16 cellular contexts compared by ENCODE assay signal in the genomic region with DNA sequence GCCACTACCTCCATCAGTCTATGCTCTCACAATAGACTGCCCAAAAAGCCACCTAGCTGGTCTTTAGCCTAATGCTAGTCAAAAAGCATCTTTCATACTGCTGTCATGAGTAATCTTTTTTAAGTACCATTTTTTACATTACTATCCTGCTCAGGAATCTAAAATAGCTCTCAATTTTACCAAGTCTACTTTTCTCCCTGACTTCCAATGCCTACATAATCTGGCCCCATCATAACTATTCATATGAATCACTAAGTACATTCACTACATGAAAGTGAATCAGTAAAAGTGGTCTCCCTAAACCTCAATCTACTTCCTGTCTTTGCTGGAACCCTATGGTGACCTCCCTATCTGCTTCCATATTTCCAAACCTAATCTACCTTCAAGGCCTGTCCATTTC.
DNase-seq lines count a peak whose midpoint lies in the region; ATAC-seq and TF ChIP-seq lines count a peak whose summit lies in the region.
"Had no signal": no experiment of that assay in that cellular context is flagged by ENCODE, and none has a peak within 500 bp of the region (broad histone marks: within the 10 kb centered on the region; RNA-seq: fewer than 3 reads in every experiment).

No MANE protein-coding gene starts in this region.

- no peak overlapping the region for H4K91ac ChIP-seq in mesenchymal stem cell (ENCODE audit: low read length)

- TF ChIP-seq CTCF in HEK293 (tag by site-specific recombination; IDR thresholded peaks at IDR 0.05), result no peak

- H2BK12ac ChIP-seq in mesenchymal stem cell (ENCODE audit: low read length in 2 of 2), result no peak overlapping the region

- peaks cover 43 to 65% of the 10 kb centered on the region in 2 experiments for H3K36me3 ChIP-seq in HEK293 (ENCODE audit: control insufficient read depth in 2 of 2, insufficient read depth in 1 of 2, low read length in 2 of 2)
- H3K36me3 ChIP-seq in mesenchymal stem cell (ENCODE audit: control insufficient read depth in 1 of 2, insufficient read depth in 2 of 2, low read depth in 1 of 2, low read length in 2 of 2), result peaks cover 0 to 65% of the 10 kb centered on the region in 2 experiments
- H3K36me3 ChIP-seq: thyroid gland had no signal

- CTCF ChIA-PET in HEK293 (lab: Yijun Ruan, JAX), result no interaction called here

- H3K36me3 Mint-ChIP-seq in activated naive CD8-positive, alpha-beta T cell treated with anti-CD3 and anti-CD28 coated beads for 36 hours, result peaks cover 11% of the 10 kb centered on the region

- peak overlapping the region; percentile 32 for H3K27ac Mint-ChIP-seq in activated naive CD8-positive, alpha-beta T cell treated with anti-CD3 and anti-CD28 coated beads for 36 hours
- H3K27ac Mint-ChIP-seq: endodermal cell had no signal

- H2AFZ ChIP-seq in mesenchymal stem cell (ENCODE audit: low read depth, low read length), result no peak overlapping the region

- no peaks in the 10 kb centered on the region for H3K27me3 ChIP-seq in mesenchymal stem cell (ENCODE audit: control insufficient read depth in 1 of 2, insufficient read depth in 1 of 2, low read length in 2 of 2)
- H3K27me3 ChIP-seq: adrenal gland, SJSA1, thyroid gland had no signal

- H3K4me3 ChIP-seq in HEK293 (ENCODE audit: low read depth, low read length) (no peak overlapping the region), mesenchymal stem cell (ENCODE audit: insufficient read depth in 1 of 2, low read depth in 1 of 2, low read length in 2 of 2) (no peak overlapping the region)
- H3K4me3 ChIP-seq: adrenal gland, mucosa of descending colon, SJSA1, thyroid gland had no signal

- H3K9me3 Mint-ChIP-seq in activated naive CD8-positive, alpha-beta T cell treated with anti-CD3 and anti-CD28 coated beads for 36 hours, result no peaks in the 10 kb centered on the region

- H3K4me1 ChIP-seq in HEK293 (ENCODE audit: control insufficient read depth, insufficient read depth, low read length), result no peaks in the 10 kb centered on the region
- no peaks in the 10 kb centered on the region for H3K4me1 ChIP-seq in mesenchymal stem cell (ENCODE audit: control insufficient read depth, insufficient read depth, low read depth, low read length)
- H3K4me1 ChIP-seq: adrenal gland, thyroid gland had no signal

- H2BK15ac ChIP-seq in mesenchymal stem cell (ENCODE audit: low read depth, poor library complexity, severe bottlenecking), result no peak overlapping the region

- H3K27me3 Mint-ChIP-seq in activated naive CD8-positive, alpha-beta T cell treated with anti-CD3 and anti-CD28 coated beads for 36 hours, result no peaks in the 10 kb centered on the region

- DNase-seq in EL (peak; percentile 78), mesenchymal stem cell (no peak), SKM-1 treated with dmso at 0.1 percent for 144 hours (lab: John Stamatoyannopoulos, UW; ENCODE audit: unreplicated experiment) (no peak), NCI-H82 (lab: John Stamatoyannopoulos, UW) (no peak), caudate nucleus (lab: John Stamatoyannopoulos, UW) (no peak)
- DNase-seq in activated naive CD8-positive, alpha-beta T cell treated with anti-CD3 and anti-CD28 coated beads for 36 hours, result no peak
- DNase-seq: adrenal gland, DMS 273 treated with DMSO at 0.1 percent for 48 hours, endodermal cell, mucosa of descending colon, NCI-H1092, NCI-H526, thyroid gland had no signal

- POLR2A ChIA-PET in HEK293 (lab: Yijun Ruan, JAX), result no interaction called here

- no peak for ATAC-seq in GM18909 (IDR thresholded peaks at IDR 0.05; ENCODE audit: poor library complexity, unreplicated experiment)
- ATAC-seq: mucosa of descending colon had no signal

- H2AK5ac ChIP-seq in mesenchymal stem cell (ENCODE audit: low read length, severe bottlenecking), result no peak overlapping the region

- no peak overlapping the region for H3K23ac ChIP-seq in mesenchymal stem cell (ENCODE audit: low read length in 2 of 2)

- H3K4me1 Mint-ChIP-seq in activated naive CD8-positive, alpha-beta T cell treated with anti-CD3 and anti-CD28 coated beads for 36 hours, result peaks cover 9% of the 10 kb centered on the region

- H3K14ac ChIP-seq in mesenchymal stem cell (ENCODE audit: low read length in 2 of 2), result no peak overlapping the region

- no peak overlapping the region for H3K4me3 Mint-ChIP-seq in activated naive CD8-positive, alpha-beta T cell treated with anti-CD3 and anti-CD28 coated beads for 36 hours
- H3K4me3 Mint-ChIP-seq: endodermal cell had no signal

- H2BK5ac ChIP-seq in mesenchymal stem cell (ENCODE audit: low read depth, low read length, poor library complexity, severe bottlenecking), result no peak overlapping the region

- no peaks in the 10 kb centered on the region for H3K79me1 ChIP-seq in mesenchymal stem cell (replicated peaks; ENCODE audit: low read length, poor library complexity, severe bottlenecking)

- H3K18ac ChIP-seq in mesenchymal stem cell (ENCODE audit: low read depth in 1 of 2, low read length in 2 of 2), result no peak overlapping the region

- H3K9ac ChIP-seq in mesenchymal stem cell (ENCODE audit: low read length), result no peak overlapping the region

- no peak overlapping the region for H3K4ac ChIP-seq in mesenchymal stem cell (ENCODE audit: low read depth in 1 of 2, low read length in 2 of 2)

- H3K27ac ChIP-seq in HEK293 (ENCODE audit: extremely low read depth, low read depth, low read length) (no peak overlapping the region), mesenchymal stem cell (ENCODE audit: low read length, poor library complexity, severe bottlenecking) (peak overlapping the region; percentile 49), caudate nucleus (ENCODE audit: low read depth, low read length) (no peak overlapping the region)
- H3K27ac ChIP-seq: adrenal gland, SJSA1, thyroid gland had no signal

- no peak overlapping the region for H4K8ac ChIP-seq in mesenchymal stem cell (ENCODE audit: low read length)

- H3K9me3 ChIP-seq in HEK293 (ENCODE audit: control insufficient read depth, insufficient read depth, low read depth, low read length) (no peaks in the 10 kb centered on the region; the same call in 1 of the 2 replicates), mesenchymal stem cell (ENCODE audit: control insufficient read depth, low read length) (no peaks in the 10 kb centered on the region)
- H3K9me3 ChIP-seq: adrenal gland, mucosa of descending colon, SJSA1, thyroid gland had no signal

- H3K4me2 ChIP-seq in mesenchymal stem cell (ENCODE audit: low read length, poor library complexity, severe bottlenecking), result no peak overlapping the region

- H2BK120ac ChIP-seq in mesenchymal stem cell (ENCODE audit: low read depth, low read length), result no peak overlapping the region

TF ChIP-seq in HEK293, 187 proteins besides CTCF, POLR2A, EP300 and RAD21:
- TF ChIP-seq ZNF423 (tag by site-specific recombination; IDR thresholded peaks at IDR 0.05) (no peak), PRDM1 (tag by site-specific recombination; IDR thresholded peaks at IDR 0.05) (peak; percentile 20; the same call in 1 of the 2 replicates)
